In the genomic region with DNA sequence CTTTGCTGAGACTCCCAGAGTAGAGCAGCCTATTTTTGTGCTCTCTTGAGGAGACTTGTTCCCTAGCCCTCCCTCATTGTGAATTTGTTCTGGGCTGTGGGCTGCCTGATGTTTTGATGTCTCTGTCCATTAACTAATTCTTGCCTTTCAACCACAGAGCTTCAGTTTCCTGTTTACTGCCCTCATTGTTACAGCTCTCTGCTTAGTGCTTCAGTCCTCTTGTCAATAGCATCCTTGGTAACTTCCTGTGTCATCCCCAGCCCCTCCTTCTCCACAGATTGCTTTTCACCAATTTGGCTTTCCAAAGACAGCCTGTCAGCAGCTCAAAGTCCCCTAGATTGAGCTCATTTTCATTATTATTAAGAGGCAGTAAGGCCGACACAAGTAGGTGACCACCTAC, we compare ENCODE assay signal across 16 cellular contexts.
A peak's percentile ranks its signal among the peaks of the same experiment; 100 is the strongest.
DNase-seq lines count a peak whose midpoint lies in the region; ATAC-seq lines count a peak whose summit lies in the region.
"Had no signal": no experiment of that assay in that cellular context is flagged by ENCODE, and none has a peak within 500 bp of the region (broad histone marks: within the 10 kb centered on the region; RNA-seq: fewer than 3 reads in every experiment).

No MANE protein-coding gene starts in this region.

- H3K27ac Mint-ChIP-seq in central memory CD8-positive, alpha-beta T cell (ENCODE audit: low read depth), result peak overlapping the region; percentile 48
- H3K27ac Mint-ChIP-seq in naive thymus-derived CD4-positive, alpha-beta T cell, result no peak overlapping the region
- H3K27ac Mint-ChIP-seq: B cell had no signal

- peak overlapping the region; percentile 36 for H3K4me3 Mint-ChIP-seq in central memory CD8-positive, alpha-beta T cell
- peak overlapping the region in 1 of 10 donors; percentile 14 for H3K4me3 Mint-ChIP-seq in naive thymus-derived CD4-positive, alpha-beta T cell
- H3K4me3 Mint-ChIP-seq: B cell had no signal

- no peaks in the 10 kb centered on the region for H3K27me3 ChIP-seq in naive thymus-derived CD4-positive, alpha-beta T cell (ENCODE audit: control insufficient read depth in 2 of 2, insufficient read depth in 2 of 2, low read length in 2 of 2)

- H3K27me3 Mint-ChIP-seq in central memory CD8-positive, alpha-beta T cell, result no peaks in the 10 kb centered on the region
- H3K27me3 Mint-ChIP-seq in naive thymus-derived CD4-positive, alpha-beta T cell, result peaks cover 0 to 7% (median 0%) of the 10 kb centered on the region in 5 donors
- H3K27me3 Mint-ChIP-seq: B cell had no signal

- H3K4me3 ChIP-seq in naive thymus-derived CD4-positive, alpha-beta T cell (ENCODE audit: low read length), result no peak overlapping the region

- no peaks in the 10 kb centered on the region for H3K36me3 Mint-ChIP-seq in central memory CD8-positive, alpha-beta T cell (ENCODE audit: insufficient read depth)
- H3K36me3 Mint-ChIP-seq in naive thymus-derived CD4-positive, alpha-beta T cell, result no peaks in the 10 kb centered on the region

- intact Hi-C loops in naive thymus-derived CD4-positive, alpha-beta T cell (cut with micrococcal nuclease), result loop anchor here in 1 of 2 donors (10.0 kb wide), 1 partner anchor 286 kb away; no protein-coding TSS in a partner anchor

- peaks cover 20% of the 10 kb centered on the region for H3K4me1 Mint-ChIP-seq in central memory CD8-positive, alpha-beta T cell
- H3K4me1 Mint-ChIP-seq in naive thymus-derived CD4-positive, alpha-beta T cell, result peaks cover 0 to 5% (median 0%) of the 10 kb centered on the region in 7 donors
- H3K4me1 Mint-ChIP-seq: B cell had no signal

- H3K4me1 ChIP-seq in naive thymus-derived CD4-positive, alpha-beta T cell (ENCODE audit: control insufficient read depth in 2 of 2, insufficient read depth in 2 of 2, low read length in 2 of 2), result no peaks in the 10 kb centered on the region
- H3K4me1 ChIP-seq: parathyroid adenoma had no signal

- no peaks in the 10 kb centered on the region for H3K9me3 ChIP-seq in naive thymus-derived CD4-positive, alpha-beta T cell (ENCODE audit: control insufficient read depth in 2 of 3, low read length in 3 of 3)

- CTCF ChIA-PET in naive thymus-derived CD4-positive, alpha-beta T cell (lab: Charles Lee), result no interaction called here

- H3K36me3 ChIP-seq in naive thymus-derived CD4-positive, alpha-beta T cell (ENCODE audit: control insufficient read depth in 2 of 3, insufficient read depth in 3 of 3, low read length in 3 of 3), result no peaks in the 10 kb centered on the region

- POLR2A ChIA-PET in naive thymus-derived CD4-positive, alpha-beta T cell (lab: Charles Lee), result no interaction called here

- DNase-seq in DMS53 treated with DMSO at 0.1 percent for 48 hours (lab: John Stamatoyannopoulos, UW; ENCODE audit: unreplicated experiment), result peak; percentile 34
- DNase-seq in central memory CD8-positive, alpha-beta T cell (ENCODE audit: low spot score in 2 of 2), result no peak
- no peak for DNase-seq in naive thymus-derived CD4-positive, alpha-beta T cell
- no peak for DNase-seq in central memory CD4-positive, alpha-beta T cell
- no peak for DNase-seq in stimulated activated CD4-positive, alpha-beta T cell treated with anti-CD3 and anti-CD28 coated beads, Interleukin-4, amount 100 ng/mL, for 24 hours
- no peak for DNase-seq in GM19240 (ENCODE audit: insufficient read length, low spot score)
- no peak for DNase-seq in stimulated activated CD4-positive, alpha-beta T cell treated with anti-CD3 and anti-CD28 coated beads, Interleukin-4, amount 100 ng/mL, for 4 hours
- DNase-seq: activated CD4-positive, CD25-positive, alpha-beta regulatory T cell; activated naive CD4-positive, alpha-beta T cell treated with Interleukin-2 at 50 U/mL for 16 hours; effector memory CD4-positive, alpha-beta T cell; KG1; NCI-H1436 treated with DMSO at 0.1 percent for 48 hours; NCI-H526 had no signal

- H3K9me3 Mint-ChIP-seq in central memory CD8-positive, alpha-beta T cell, result no peaks in the 10 kb centered on the region
- H3K9me3 Mint-ChIP-seq in naive thymus-derived CD4-positive, alpha-beta T cell, result peaks cover 0 to 3% (median 0%) of the 10 kb centered on the region in 11 donors

- peak; percentile 46 for ATAC-seq in HG02938 (IDR thresholded peaks at IDR 0.05; ENCODE audit: unreplicated experiment)
- peak; percentile 69 for ATAC-seq in central memory CD8-positive, alpha-beta T cell (replicated peaks; ENCODE audit: extremely low read depth, poor library complexity, severe bottlenecking)
- peak; percentile 41 for ATAC-seq in naive thymus-derived CD4-positive, alpha-beta T cell

- H3K27ac ChIP-seq in naive thymus-derived CD4-positive, alpha-beta T cell (ENCODE audit: low read depth, low read length), result no peak overlapping the region
- H3K27ac ChIP-seq: parathyroid adenoma had no signal
